27 cellular contexts compared by ENCODE assay signal in genomic region chr15:47218295-47218694, GRCh38.
"Had no signal": no experiment of that assay in that cellular context is flagged by ENCODE, and none has a peak within 500 bp of the region (broad histone marks: within the 10 kb centered on the region; RNA-seq: fewer than 3 reads in every experiment).

No MANE protein-coding gene starts in this region.

- H3K4me1 ChIP-seq: adrenal gland, SJSA1 had no signal

- H3K9ac ChIP-seq: KMS-11 had no signal

- H3K27ac Mint-ChIP-seq: activated CD8-positive, alpha-beta T cell treated with anti-CD3 and anti-CD28 coated beads, Interleukin-2, amount 10 ng/mL, durations not matched to agents 7 days and 5 days; activated naive CD8-positive, alpha-beta T cell treated with anti-CD3 and anti-CD28 coated beads, Interleukin-2, amount 10 ng/mL, durations not matched to agents 7 days and 5 days; T-helper 1 cell treated with Interleukin-12 subunit alpha and Interleukin-12 subunit beta and Interleukin-4 antibody, amounts not matched to agents 30 μg/mL and 1 μg/mL, for 36 hours; WTC11 had no signal

- H3K9me3 ChIP-seq: adrenal gland had no signal

- H3K4me3 ChIP-seq: adrenal gland, SJSA1 had no signal

- H3K27ac ChIP-seq: adrenal gland, brain microvascular endothelial cell, KMS-11, SJSA1 had no signal

- H3K4me1 Mint-ChIP-seq: activated naive CD8-positive, alpha-beta T cell treated with anti-CD3 and anti-CD28 coated beads, Interleukin-2, amount 10 ng/mL, durations not matched to agents 7 days and 5 days had no signal

- H3K27me3 ChIP-seq: adrenal gland, brain microvascular endothelial cell, SJSA1 had no signal

- H3K36me3 Mint-ChIP-seq: activated naive CD8-positive, alpha-beta T cell treated with anti-CD3 and anti-CD28 coated beads, Interleukin-2, amount 10 ng/mL, durations not matched to agents 7 days and 5 days; WTC11 had no signal

- H3K27me3 Mint-ChIP-seq: activated naive CD8-positive, alpha-beta T cell treated with anti-CD3 and anti-CD28 coated beads, Interleukin-2, amount 10 ng/mL, durations not matched to agents 7 days and 5 days had no signal

- H3K4me2 ChIP-seq: KMS-11 had no signal

- FAIRE-seq: RCC 7860 had no signal

- H3K4me3 Mint-ChIP-seq: activated CD8-positive, alpha-beta T cell treated with anti-CD3 and anti-CD28 coated beads, Interleukin-2, amount 10 ng/mL, durations not matched to agents 7 days and 5 days; activated naive CD8-positive, alpha-beta T cell treated with anti-CD3 and anti-CD28 coated beads, Interleukin-2, amount 10 ng/mL, durations not matched to agents 7 days and 5 days; T-helper 1 cell treated with Interleukin-12 subunit alpha and Interleukin-12 subunit beta and Interleukin-4 antibody, amounts not matched to agents 30 μg/mL and 1 μg/mL, for 36 hours; WTC11 had no signal

- ATAC-seq: activated CD8-positive, alpha-beta T cell treated with anti-CD3 and anti-CD28 coated beads, Interleukin-2, amount 10 ng/mL, durations not matched to agents 7 days and 5 days; SK-N-SH treated with all-trans-retinoic acid at 6 μM for 48 hours; WTC11 had no signal

- DNase-seq: activated CD4-positive, alpha-beta T cell treated with anti-CD3 and anti-CD28 coated beads for 48 hours; activated CD4-positive, alpha-beta T cell treated with anti-CD3 and anti-CD28 coated beads, Interleukin-2, amount 50 U/mL, for 4 hours; activated CD4-positive, CD25-positive, alpha-beta regulatory T cell treated with anti-CD3 and anti-CD28 coated beads, Interleukin-2, amount 50 U/mL, for 72 hours; activated CD8-positive, alpha-beta memory T cell treated with anti-CD3 and anti-CD28 coated beads, Interleukin-2, amount 50 U/mL, for 48 hours; activated CD8-positive, alpha-beta T cell treated with anti-CD3 and anti-CD28 coated beads, Interleukin-2, amount 10 ng/mL, durations not matched to agents 7 days and 5 days; activated naive CD4-positive, alpha-beta T cell treated with anti-CD3 and anti-CD28 coated beads, Interleukin-2, amount 50 U/mL, for 16 hours; activated naive CD8-positive, alpha-beta T cell treated with anti-CD3 and anti-CD28 coated beads, Interleukin-2, amount 10 ng/mL, durations not matched to agents 7 days and 5 days; activated T-cell treated with anti-CD3 and anti-CD28 coated beads, Interleukin-2, amount 50 U/mL, for 1 hour; adrenal gland; anterior cingulate cortex; brain microvascular endothelial cell; cerebellar nuclear complex; MM.1S; NCI-H1105; NCI-H1436; NCI-H1694 treated with DMSO at 0.1 percent for 48 hours; NCI-H2029 treated with DMSO at 0.1 percent for 48 hours; NCI-H510A treated with DMSO at 0.1 percent for 48 hours; NCI-H69; NK-92 treated with Interleukin-12 subunit alpha and Interleukin-12 subunit beta, amount 100 ng/mL, for 24 hours; SHP77 had no signal

- H3K9me3 Mint-ChIP-seq: activated naive CD8-positive, alpha-beta T cell treated with anti-CD3 and anti-CD28 coated beads, Interleukin-2, amount 10 ng/mL, durations not matched to agents 7 days and 5 days; T-helper 1 cell treated with Interleukin-12 subunit alpha and Interleukin-12 subunit beta and Interleukin-4 antibody, amounts not matched to agents 30 μg/mL and 1 μg/mL, for 36 hours; WTC11 had no signal

- H3K36me3 ChIP-seq: adrenal gland, brain microvascular endothelial cell, SJSA1 had no signal
